ENCODE assay signal across 27 cellular contexts in the genomic region with DNA sequence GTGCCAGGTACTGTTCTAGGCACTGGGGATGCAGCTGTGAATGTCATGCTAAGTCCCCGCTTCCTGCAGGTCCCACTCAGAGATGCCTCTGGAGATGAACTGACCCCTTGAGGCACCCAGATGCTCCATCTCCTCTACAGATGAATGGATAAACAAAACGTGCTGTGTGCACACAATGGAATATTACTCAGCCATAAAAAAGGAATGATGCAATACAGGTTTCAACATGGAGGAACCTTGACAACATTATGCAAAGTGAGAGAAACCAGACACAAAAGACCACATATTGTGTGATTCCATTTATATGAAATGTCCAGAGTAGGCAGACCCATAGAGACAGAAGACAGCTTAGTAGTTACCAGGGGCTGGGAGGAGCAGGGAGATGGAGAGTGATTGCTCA.
"Had no signal": no experiment of that assay in that cellular context is flagged by ENCODE, and none has a peak within 500 bp of the region (broad histone marks: within the 10 kb centered on the region; RNA-seq: fewer than 3 reads in every experiment).

No MANE protein-coding gene starts in this region.

- DNase-seq: activated B cell treated with CpG ODN at 0.5 μM for 24 hours; activated CD4-positive, alpha-beta T cell treated with anti-CD3 and anti-CD28 coated beads for 48 hours; activated CD4-positive, alpha-beta T cell treated with anti-CD3 and anti-CD28 coated beads, Interleukin-2, amount 50 U/mL, for 1 hour; activated CD4-positive, alpha-beta T cell treated with anti-CD3 and anti-CD28 coated beads, Interleukin-2, amount 50 U/mL, for 48 hours; activated CD8-positive, alpha-beta T cell treated with anti-CD3 and anti-CD28 coated beads for 36 hours; activated gamma-delta T cell; activated naive CD4-positive, alpha-beta T cell; activated naive CD4-positive, alpha-beta T cell treated with anti-CD3 and anti-CD28 coated beads, Interleukin-2, amount 10 ng/mL, durations not matched to agents 7 days and 5 days; activated naive CD8-positive, alpha-beta T cell treated with anti-CD3 and anti-CD28 coated beads, Interleukin-2, amount 10 ng/mL, durations not matched to agents 7 days and 5 days; activated T-cell treated with anti-CD3 and anti-CD28 coated beads, Interleukin-2, amount 50 U/mL, for 4 hours; central memory CD4-positive, alpha-beta T cell; cerebellar nuclear complex; colonic mucosa; effector CD8-positive, alpha-beta T cell; foreskin fibroblast; T-helper 1 cell; T1000; WERI-Rb-1 had no signal

- H3K36me3 ChIP-seq: ascending aorta, breast epithelium, cardiac muscle cell, colonic mucosa, WERI-Rb-1 had no signal

- H3K9me3 ChIP-seq: ascending aorta, breast epithelium, colonic mucosa had no signal

- H3K27ac ChIP-seq: ascending aorta, breast epithelium, cardiac muscle cell, colonic mucosa, WERI-Rb-1 had no signal

- H3K4me3 ChIP-seq: ascending aorta, breast epithelium, cardiac muscle cell, colonic mucosa had no signal

- ATAC-seq: activated CD4-positive, CD25-positive, alpha-beta regulatory T cell treated with anti-CD3 and anti-CD28 coated beads, Interleukin-2, amount 50 U/mL, for 24 hours; activated CD8-positive, alpha-beta T cell treated with anti-CD3 and anti-CD28 coated beads for 36 hours; activated naive CD4-positive, alpha-beta T cell treated with anti-CD3 and anti-CD28 coated beads, Interleukin-2, amount 50 U/mL, for 72 hours; activated T-cell treated with anti-CD3 and anti-CD28 coated beads, Interleukin-2, amount 50 U/mL, for 4 hours; activated T-helper 17 cell treated with anti-CD3 and anti-CD28 coated beads, Interleukin-2, amount 50 U/mL, for 72 hours; esophagus mucosa; T-helper 17 cell had no signal

- H3K27me3 ChIP-seq: ascending aorta, cardiac muscle cell, colonic mucosa had no signal

- H3K4me1 ChIP-seq: ascending aorta, breast epithelium, colonic mucosa had no signal

- FAIRE-seq: frontal cortex had no signal
